ENCODE assay signal across 8 cellular contexts in genomic region chr1:227945891-227946623, GRCh38. TPM values are rescaled to one million over a fixed set of nuclear protein-coding genes. Genes with fewer than 3 reads are reported as not detected.
DNase-seq lines count a peak whose midpoint lies in the region; ATAC-seq and TF ChIP-seq lines count a peak whose summit lies in the region.

No MANE protein-coding gene starts in this region.

- peaks cover 19% of the 10 kb centered on the region for H3K27me3 Mint-ChIP-seq in activated CD4-positive, alpha-beta memory T cell treated with anti-CD3 and anti-CD28 coated beads, Interleukin-2, amount 10 ng/mL, durations not matched to agents 7 days and 5 days

- POLR2A ChIA-PET in activated CD4-positive, alpha-beta memory T cell treated with anti-CD3 and anti-CD28 coated beads, Interleukin-2, amount 10 ng/mL, durations not matched to agents 7 days and 5 days (lab: Charles Lee), result no interaction called here

- H3K4me3 Mint-ChIP-seq in activated CD4-positive, alpha-beta memory T cell treated with anti-CD3 and anti-CD28 coated beads, Interleukin-2, amount 10 ng/mL, durations not matched to agents 7 days and 5 days, result peak overlapping the region; percentile 62

- TF ChIP-seq CTCF in AG09309 (IDR thresholded peaks at IDR 0.05; ENCODE audit: control insufficient read depth, insufficient read depth, low read depth, low read length, missing control alignments), result no peak

- no peaks in the 10 kb centered on the region for H3K36me3 Mint-ChIP-seq in activated CD4-positive, alpha-beta memory T cell treated with anti-CD3 and anti-CD28 coated beads, Interleukin-2, amount 10 ng/mL, durations not matched to agents 7 days and 5 days (ENCODE audit: low read depth)

- CTCF ChIA-PET in activated CD4-positive, alpha-beta memory T cell treated with anti-CD3 and anti-CD28 coated beads, Interleukin-2, amount 10 ng/mL, durations not matched to agents 7 days and 5 days (lab: Charles Lee), result interaction anchor here (0.9 kb wide), 1 partner anchor 181 kb away, joined by 3 read pairs; no protein-coding TSS in a partner anchor

- DNase-seq in AG09309 (ENCODE audit: low read depth) (peak; percentile 10), glomerular endothelial cell (ENCODE audit: extremely low read depth, low read depth, low spot score) (peak; percentile 22), pons (ENCODE audit: low spot score) (peak; percentile 18)
- peak; percentile 15 for DNase-seq in activated CD4-positive, alpha-beta memory T cell treated with anti-CD3 and anti-CD28 coated beads, Interleukin-2, amount 10 ng/mL, durations not matched to agents 7 days and 5 days

- H3K9me3 Mint-ChIP-seq in activated CD4-positive, alpha-beta memory T cell treated with anti-CD3 and anti-CD28 coated beads, Interleukin-2, amount 10 ng/mL, durations not matched to agents 7 days and 5 days, result no peaks in the 10 kb centered on the region

- H3K27ac Mint-ChIP-seq in activated CD4-positive, alpha-beta memory T cell treated with anti-CD3 and anti-CD28 coated beads, Interleukin-2, amount 10 ng/mL, durations not matched to agents 7 days and 5 days, result no peak overlapping the region

- peaks cover 12% of the 10 kb centered on the region for H3K4me1 Mint-ChIP-seq in activated CD4-positive, alpha-beta memory T cell treated with anti-CD3 and anti-CD28 coated beads, Interleukin-2, amount 10 ng/mL, durations not matched to agents 7 days and 5 days

- peak overlapping the region; percentile 11 for H3K4me3 ChIP-seq in AG09309 (ENCODE audit: control insufficient read depth, low read depth, low read length)

- ATAC-seq in GM18502 (IDR thresholded peaks at IDR 0.05; ENCODE audit: poor library complexity, unreplicated experiment), result peak; percentile 26
- ATAC-seq in HG03521 (IDR thresholded peaks at IDR 0.05; ENCODE audit: unreplicated experiment), result peak; percentile 14
- ATAC-seq in GM18870 (IDR thresholded peaks at IDR 0.05; ENCODE audit: unreplicated experiment), result no peak
- ATAC-seq in HG03378 (IDR thresholded peaks at IDR 0.05; ENCODE audit: unreplicated experiment), result no peak

RNA-seq across cellular contexts. Expression of gene WNT9A, which starts 1.7 kb away (rescaled TPM):
- 1 to 10 TPM; 1.5 to 2.0 TPM for total RNA-seq in activated CD4-positive, alpha-beta memory T cell treated with anti-CD3 and anti-CD28 coated beads, Interleukin-2, amount 10 ng/mL, durations not matched to agents 7 days and 5 days
- total RNA-seq in glomerular endothelial cell, result 2.8 and 3.7 TPM in 2 replicates

Comparison
In these comparisons a context has a peak if more than half of its experiments do, and no peak if none do; other contexts are left out.
1. ATAC-seq: peak in GM18502 (single experiment) and HG03521 (single experiment); none in GM18870 (single experiment) and HG03378 (single experiment).
2. Peak in every context shown above with its lines, with median percentiles within 50 percentile points of each other: DNase-seq.